In the genomic region with DNA sequence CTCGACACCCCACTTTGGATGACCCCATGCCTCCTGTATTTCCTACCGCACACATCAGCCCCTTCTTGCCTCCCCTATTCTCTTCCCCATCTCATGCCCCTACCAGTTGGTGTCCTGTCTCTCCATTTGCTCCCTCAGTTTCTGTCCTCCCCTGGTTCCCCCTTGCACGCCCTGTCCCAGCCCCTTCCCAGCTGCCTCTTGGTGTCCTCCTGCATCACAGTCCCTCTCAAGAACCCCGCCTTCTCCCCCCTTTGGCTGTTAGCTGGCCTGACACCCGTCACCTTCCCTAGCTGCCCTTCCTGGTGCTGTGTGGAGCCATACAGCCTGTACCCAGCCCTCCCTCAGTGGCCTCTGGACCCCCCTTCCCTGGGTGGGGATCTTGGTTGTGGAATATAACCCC, we compare ENCODE assay signal across 8 cellular contexts. TPM values are rescaled to one million over a fixed set of nuclear protein-coding genes. Genes with fewer than 3 reads are reported as not detected.
DNase-seq lines count a peak whose midpoint lies in the region; TF ChIP-seq lines count a peak whose summit lies in the region.

No MANE protein-coding gene starts in this region.

- POLR2A ChIA-PET in PC-9 (lab: Charles Lee; ENCODE audit: unreplicated experiment): no interaction called here

- H3F3A ChIP-seq in PC-9 (ENCODE audit: insufficient read depth, low read depth): no peaks in the 10 kb centered on the region

- no peaks in the 10 kb centered on the region for H3K9me3 ChIP-seq in HUES6 (ENCODE audit: control insufficient read depth, insufficient read depth, low read depth, low read length)
- no peaks in the 10 kb centered on the region for H3K9me3 ChIP-seq in PC-9 (ENCODE audit: insufficient read depth, low read depth)

- H3K27me3 ChIP-seq in ACC112 (ENCODE audit: insufficient read depth, low read length) (peaks cover 18% of the 10 kb centered on the region), HUES6 (ENCODE audit: control insufficient read depth, insufficient read depth, low read length) (peaks cover 34% of the 10 kb centered on the region), PC-9 (ENCODE audit: insufficient read depth, low read depth) (peaks cover 80% of the 10 kb centered on the region)

- H2AFZ ChIP-seq in ACC112 (ENCODE audit: low read length, unreplicated experiment): peak overlapping the region; percentile 80
- no peak overlapping the region for H2AFZ ChIP-seq in PC-9

- peak overlapping the region; percentile 71 for H3K4me3 Mint-ChIP-seq in endothelial cell (ENCODE audit: unreplicated experiment)
- peak overlapping the region; percentile 69 for H3K4me3 Mint-ChIP-seq in neural crest cell

- BruUV-seq in PC-9 (replicated peaks; lab: Mats Ljungman, UMichigan): no TSS peak

- no peaks in the 10 kb centered on the region for H3K9me2 ChIP-seq in PC-9 (ENCODE audit: insufficient read depth)

- no peak overlapping the region for H3K9ac ChIP-seq in HUES6 (ENCODE audit: low read length)

- no peak overlapping the region for H3K27ac Mint-ChIP-seq in endothelial cell (ENCODE audit: unreplicated experiment)
- peak overlapping the region; percentile 43 for H3K27ac Mint-ChIP-seq in neural crest cell (ENCODE audit: unreplicated experiment)

- H3K27ac ChIP-seq in ACC112 (ENCODE audit: low read depth, low read length) (peak overlapping the region; percentile 46), HUES6 (ENCODE audit: low read depth, low read length) (no peak overlapping the region), PC-9 (no peak overlapping the region)

- H3K9me3 Mint-ChIP-seq in endothelial cell (ENCODE audit: unreplicated experiment) (no peaks in the 10 kb centered on the region), neural crest cell (no peaks in the 10 kb centered on the region)

- H3K79me2 ChIP-seq in ACC112 (ENCODE audit: control insufficient read depth, insufficient read depth, low read length, unreplicated experiment) (peaks cover 40% of the 10 kb centered on the region), PC-9 (ENCODE audit: low read depth) (no peaks in the 10 kb centered on the region)

- no peak overlapping the region for H3K4me2 ChIP-seq in PC-9

- no peaks in the 10 kb centered on the region for H3K36me3 Mint-ChIP-seq in endothelial cell (ENCODE audit: low read depth, unreplicated experiment)
- H3K36me3 Mint-ChIP-seq in neural crest cell (ENCODE audit: low read depth): no peaks in the 10 kb centered on the region

- in situ Hi-C loops in GM13976 (cut with MboI; ENCODE audit: low sequenced_read_pairs, unreplicated experiment): no loop called here

- H3K4me3 ChIP-seq in ACC112 (ENCODE audit: low read depth, low read length): peak overlapping the region; percentile 90
- H3K4me3 ChIP-seq in HUES6 (ENCODE audit: low read depth, low read length): peak overlapping the region; percentile 69
- H3K4me3 ChIP-seq in PC-9: no peak overlapping the region

- CTCF ChIA-PET in PC-9 (lab: Charles Lee): no interaction called here

- TF ChIP-seq CTCF in endothelial cell (IDR thresholded peaks at IDR 0.05; ENCODE audit: unreplicated experiment) (no peak), neural crest cell (conservative IDR thresholded peaks at IDR 0.05) (no peak), GM13976 (IDR thresholded peaks at IDR 0.05; ENCODE audit: borderline replicate concordance, control extremely low read depth, extremely low read depth, insufficient read depth, missing control alignments) (no peak), PC-9 (conservative IDR thresholded peaks at IDR 0.05) (no peak)

- H3K4me1 Mint-ChIP-seq in endothelial cell (ENCODE audit: unreplicated experiment) (peaks cover 6% of the 10 kb centered on the region), neural crest cell (peaks cover 18% of the 10 kb centered on the region)

- H3K4me1 ChIP-seq in ACC112 (ENCODE audit: control insufficient read depth, insufficient read depth, low read length, unreplicated experiment) (peaks cover 15% of the 10 kb centered on the region), HUES6 (ENCODE audit: control insufficient read depth, insufficient read depth, low read length) (peaks cover 16% of the 10 kb centered on the region), PC-9 (replicated peaks; ENCODE audit: insufficient read depth) (no peaks in the 10 kb centered on the region)

- no peaks in the 10 kb centered on the region for H4K20me1 ChIP-seq in PC-9 (ENCODE audit: insufficient read depth)

- H3K27me3 Mint-ChIP-seq in endothelial cell (ENCODE audit: unreplicated experiment): no peaks in the 10 kb centered on the region
- H3K27me3 Mint-ChIP-seq in neural crest cell (ENCODE audit: low read depth): peaks cover 68% of the 10 kb centered on the region

- H3K36me3 ChIP-seq in ACC112 (ENCODE audit: insufficient read depth, low read length) (no peaks in the 10 kb centered on the region), HUES6 (ENCODE audit: control insufficient read depth, insufficient read depth, low read length) (no peaks in the 10 kb centered on the region), PC-9 (ENCODE audit: low read depth) (no peaks in the 10 kb centered on the region)

- no peak for DNase-seq in endothelial cell (ENCODE audit: low spot score)
- no peak for DNase-seq in neural crest cell (ENCODE audit: low read depth, low spot score)
- DNase-seq in GM13976 (ENCODE audit: low spot score): no peak
- no peak for DNase-seq in PC-9
- DNase-seq in NOMO-1 (lab: John Stamatoyannopoulos, UW; ENCODE audit: unreplicated experiment in 2 of 2): no peak
- DNase-seq in Kasumi-1 (lab: John Stamatoyannopoulos, UW): no peak

- intact Hi-C loops in PC-9 (cut with micrococcal nuclease; ENCODE audit: unreplicated experiment): no loop called here

RNA-seq across cellular contexts. Expression of gene NFASC, which starts 41.5 kb away (rescaled TPM):
- total RNA-seq in endothelial cell (ENCODE audit: unreplicated experiment) (3.8 TPM), neural crest cell (11.1 and 12.9 TPM in 2 replicates), PC-9 (2021) (not detected in 2 replicates)
